ENCODE assay signal across 25 cellular contexts in genomic region chr5:68454172-68454571, GRCh38.
A peak's percentile ranks its signal among the peaks of the same experiment; 100 is the strongest.
DNase-seq lines count a peak whose midpoint lies in the region; ATAC-seq, FAIRE-seq and TF ChIP-seq lines count a peak whose summit lies in the region.
"Had no signal": no experiment of that assay in that cellular context is flagged by ENCODE, and none has a peak within 500 bp of the region (broad histone marks: within the 10 kb centered on the region; RNA-seq: fewer than 3 reads in every experiment).

No MANE protein-coding gene starts in this region.

- H2BK5ac ChIP-seq in trophoblast cell (ENCODE audit: low read depth, low read length, poor library complexity) = no peak overlapping the region

- no peak overlapping the region for H2BK120ac ChIP-seq in trophoblast cell (ENCODE audit: insufficient read depth, low read length, poor library complexity)

- no peak overlapping the region for H3K18ac ChIP-seq in trophoblast cell (ENCODE audit: low read length)

- POLR2A ChIA-PET in K562 (lab: Yijun Ruan, JAX) = interaction anchor here (1.2 kb wide), 1 partner anchor 34 kb away, joined by 4 read pairs; no protein-coding TSS in a partner anchor

- in situ Hi-C loops in K562 (cut with MboI) = no loop called here

- H3K36me3 ChIP-seq in ACC112 (ENCODE audit: insufficient read depth, low read length) = 0 out of 2 replicates have a peak, but pooled peaks cover 4% of the 10 kb centered on the region
- no peaks in the 10 kb centered on the region for H3K36me3 ChIP-seq in K562 (ENCODE audit: control insufficient read depth, insufficient read depth, low read length)
- no peaks in the 10 kb centered on the region for H3K36me3 ChIP-seq in trophoblast cell (ENCODE audit: control insufficient read depth in 1 of 2, insufficient read depth in 2 of 2, low read length in 2 of 2)
- H3K36me3 ChIP-seq: BE2C, BLaER1 had no signal

- no peak overlapping the region for H3K4me2 ChIP-seq in K562 (ENCODE audit: insufficient read depth, low read length)
- no peak overlapping the region for H3K4me2 ChIP-seq in trophoblast cell (ENCODE audit: low read length)
- H3K4me2 ChIP-seq: A549, BLaER1 had no signal

- no peaks in the 10 kb centered on the region for H3K27me3 ChIP-seq in ACC112 (ENCODE audit: insufficient read depth, low read length)
- no peaks in the 10 kb centered on the region for H3K27me3 ChIP-seq in K562 (ENCODE audit: control insufficient read depth in 2 of 2, insufficient read depth in 2 of 2, low read length in 2 of 2)
- no peaks in the 10 kb centered on the region for H3K27me3 ChIP-seq in trophoblast cell (ENCODE audit: insufficient read depth, low read length)
- H3K27me3 ChIP-seq: BE2C, BLaER1 had no signal

- intact Hi-C loops in K562 (cut with micrococcal nuclease) = no loop called here

- H3K79me1 ChIP-seq in trophoblast cell (ENCODE audit: low read length) = peaks cover 28% of the 10 kb centered on the region

- peak overlapping the region; percentile 94 for H2BK12ac ChIP-seq in trophoblast cell (ENCODE audit: low read length)

- H4K12ac ChIP-seq in trophoblast cell (ENCODE audit: low read depth, low read length) = no peak overlapping the region

- no TSS peak for BruUV-seq in K562 (replicated peaks; lab: Mats Ljungman, UMichigan)

- TF ChIP-seq EP300 in K562 (IDR thresholded peaks at IDR 0.05; ENCODE audit: low read length) = no peak

- no peak for TF ChIP-seq RAD21 in K562 (CRISPR knock-in tag; conservative IDR thresholded peaks at IDR 0.05 in 1 of 2, IDR thresholded peaks at IDR 0.05 in 1 of 2)

- 37% methylated on average over 3 of the region's 3 CpGs for WGBS in K562 (ENCODE audit: insufficient coverage, low coverage, missing lambda C conversion rate)
- no CpG with 5 or more reads among the region's 3 CpGs for WGBS in trophoblast cell (ENCODE audit: extremely low coverage, insufficient coverage, insufficient read length)

- H3K27ac ChIP-seq in ACC112 (ENCODE audit: low read depth, low read length) (peak overlapping the region; percentile 66), K562 (ENCODE audit: extremely low read depth, low read depth, low read length) (no peak overlapping the region), trophoblast cell (ENCODE audit: low read depth, low read length) (no peak overlapping the region)
- H3K27ac ChIP-seq: 22Rv1, A549, BLaER1 had no signal

- H3K79me2 ChIP-seq in ACC112 (ENCODE audit: control insufficient read depth, insufficient read depth, low read length, unreplicated experiment) (no peaks in the 10 kb centered on the region), K562 (ENCODE audit: control insufficient read depth, insufficient read depth, low read length) (no peaks in the 10 kb centered on the region), trophoblast cell (ENCODE audit: control insufficient read depth, insufficient read depth, low read length, poor library complexity) (peaks cover 1% of the 10 kb centered on the region)

- no peak overlapping the region for H4K8ac ChIP-seq in trophoblast cell (ENCODE audit: low read depth, low read length)

- ATAC-seq in K562 (no peak), GM19035 (IDR thresholded peaks at IDR 0.05; ENCODE audit: unreplicated experiment) (no peak)
- ATAC-seq: A549, GM12878 had no signal

- no peak for TF ChIP-seq POLR2A in K562 (conservative IDR thresholded peaks at IDR 0.05)

- no peak overlapping the region for H3K23ac ChIP-seq in trophoblast cell (ENCODE audit: low read length)

- DNase-seq in K562 (ENCODE audit: extremely low read depth in 1 of 4, low spot score in 3 of 4) (no peak), trophoblast cell (no peak), NCI-H345 treated with DMSO at 0.1 percent for 48 hours (lab: John Stamatoyannopoulos, UW; ENCODE audit: unreplicated experiment) (no peak)
- DNase-seq: ACHN; BE2C; C1 segment of cervical spinal cord; CD4-positive, alpha-beta memory T cell; CD4-positive, CD25-positive, alpha-beta regulatory T cell; CD8-positive, alpha-beta memory T cell; COR-L47; DMS 273 treated with DMSO at 0.1 percent for 48 hours; DMS153; DMS53; DMS79; DND-41; GDM1 had no signal

- H4K20me1 ChIP-seq in K562 (replicated peaks; ENCODE audit: control insufficient read depth, insufficient read depth, low read length) = no peaks in the 10 kb centered on the region
- H4K20me1 ChIP-seq: BLaER1 had no signal

- H2AFZ ChIP-seq in ACC112 (ENCODE audit: low read length, unreplicated experiment) (no peak overlapping the region), K562 (ENCODE audit: low read depth, low read length) (no peak overlapping the region), trophoblast cell (ENCODE audit: insufficient read depth, low read length, poor library complexity) (no peak overlapping the region)

- FAIRE-seq in K562 (lab: Jason Lieb, UNC) = no peak
- FAIRE-seq: A549, GM12878, GM12892, GM18507, GM19239 had no signal

- H3K9ac ChIP-seq in K562 (ENCODE audit: insufficient read depth in 1 of 2, low read depth in 2 of 2, low read length in 2 of 2) (no peak overlapping the region), trophoblast cell (ENCODE audit: low read length) (no peak overlapping the region)
- H3K9ac ChIP-seq: BLaER1 had no signal

- no peak overlapping the region for H3K14ac ChIP-seq in trophoblast cell (ENCODE audit: low read length)

- TF ChIP-seq CTCF in K562 (IDR thresholded peaks at IDR 0.05 in 2 of 3, conservative IDR thresholded peaks at IDR 0.05 in 1 of 3; ENCODE audit: insufficient read depth in 2 of 3, low read depth in 1 of 3, low read length in 3 of 3) = no peak

- no peak overlapping the region for H2AK5ac ChIP-seq in trophoblast cell (ENCODE audit: low read length)

- no peaks in the 10 kb centered on the region for H3K9me3 ChIP-seq in K562 (replicated peaks; ENCODE audit: control insufficient read depth, insufficient read depth, low read depth, low read length)
- no peaks in the 10 kb centered on the region for H3K9me3 ChIP-seq in trophoblast cell (ENCODE audit: insufficient read depth, low read depth, low read length)
- H3K9me3 ChIP-seq: A549, BE2C, BLaER1 had no signal

- CTCF ChIA-PET in K562 (lab: Yijun Ruan, JAX; ENCODE audit: low intra/inter-chr PET ratio) = no interaction called here

- H3K4me1 ChIP-seq in ACC112 (ENCODE audit: control insufficient read depth, insufficient read depth, low read length, unreplicated experiment) = peaks cover 46% of the 10 kb centered on the region
- peaks cover 0 to 36% of the 10 kb centered on the region in 2 experiments; a peak in 3 of 5 replicates for H3K4me1 ChIP-seq in K562 (replicated peaks in 1 of 2; ENCODE audit: control insufficient read depth in 2 of 2, insufficient read depth in 2 of 2, low read length in 2 of 2)
- peaks cover 6% of the 10 kb centered on the region in 2 experiments for H3K4me1 ChIP-seq in trophoblast cell (ENCODE audit: control insufficient read depth in 1 of 2, insufficient read depth in 2 of 2, low read length in 2 of 2)
- H3K4me1 ChIP-seq: BLaER1 had no signal

- H4K91ac ChIP-seq in trophoblast cell (ENCODE audit: low read depth, low read length) = no peak overlapping the region

- H3K4me3 ChIP-seq in ACC112 (ENCODE audit: low read depth, low read length) (no peak overlapping the region), K562 (no peak overlapping the region), trophoblast cell (ENCODE audit: low read depth, low read length) (no peak overlapping the region)
- H3K4me3 ChIP-seq: A549, BLaER1, GM12878 had no signal

- H3K4ac ChIP-seq in trophoblast cell (ENCODE audit: low read depth, low read length) = no peak overlapping the region

- H3K9me1 ChIP-seq in K562 (ENCODE audit: control insufficient read depth, insufficient read depth, low read length) = no peaks in the 10 kb centered on the region

TF ChIP-seq in K562, 482 proteins besides CTCF, POLR2A, EP300 and RAD21 (continues in another document):
- TF ChIP-seq NR4A1 (CRISPR knock-in tag; IDR thresholded peaks at IDR 0.05) (no peak), NR4A1 (tag; IDR thresholded peaks at IDR 0.05) (0 out of 2 replicates have a peak, but pooled peaks have one; percentile 33), PTRF (tag; IDR thresholded peaks at IDR 0.05) (peak; percentile 60; the same call in 1 of the 2 replicates), CREB5 (CRISPR knock-in tag; IDR thresholded peaks at IDR 0.05) (no peak), RAD51 (IDR thresholded peaks at IDR 0.05; ENCODE audit: borderline replicate concordance, low read depth) (no peak), CXXC5 (CRISPR knock-in tag; IDR thresholded peaks at IDR 0.05) (peak; percentile 25; the same call in 1 of the 2 replicates), HOXB6 (CRISPR knock-in tag; IDR thresholded peaks at IDR 0.05; ENCODE audit: borderline replicate concordance) (no peak), PYGO2 (tag; IDR thresholded peaks at IDR 0.05) (peak; percentile 50; the same call in 1 of the 2 replicates), ZNF444 (CRISPR knock-in tag; IDR thresholded peaks at IDR 0.05) (no peak)
- TF ChIP-seq, protein P1, sequence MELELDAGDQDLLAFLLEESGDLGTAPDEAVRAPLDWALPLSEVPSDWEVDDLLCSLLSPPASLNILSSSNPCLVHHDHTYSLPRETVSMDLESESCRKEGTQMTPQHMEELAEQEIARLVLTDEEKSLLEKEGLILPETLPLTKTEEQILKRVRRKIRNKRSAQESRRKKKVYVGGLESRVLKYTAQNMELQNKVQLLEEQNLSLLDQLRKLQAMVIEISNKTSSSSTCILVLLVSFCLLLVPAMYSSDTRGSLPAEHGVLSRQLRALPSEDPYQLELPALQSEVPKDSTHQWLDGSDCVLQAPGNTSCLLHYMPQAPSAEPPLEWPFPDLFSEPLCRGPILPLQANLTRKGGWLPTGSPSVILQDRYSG (tag; conservative IDR thresholded peaks at IDR 0.05; ENCODE audit: low read depth) = no peak
- TF ChIP-seq, protein P2, sequence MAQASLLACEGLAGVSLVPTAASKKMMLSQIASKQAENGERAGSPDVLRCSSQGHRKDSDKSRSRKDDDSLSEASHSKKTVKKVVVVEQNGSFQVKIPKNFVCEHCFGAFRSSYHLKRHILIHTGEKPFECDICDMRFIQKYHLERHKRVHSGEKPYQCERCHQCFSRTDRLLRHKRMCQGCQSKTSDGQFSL (CRISPR knock-in tag; IDR thresholded peaks at IDR 0.05) = no peak
- TF ChIP-seq, protein P2 (tag; IDR thresholded peaks at IDR 0.05) = 0 out of 4 replicates have a peak, but pooled peaks of 1 of the 2 experiments have one; percentile 30
